Comparison of ENCODE assay signal across 23 cellular contexts in the genomic region with DNA sequence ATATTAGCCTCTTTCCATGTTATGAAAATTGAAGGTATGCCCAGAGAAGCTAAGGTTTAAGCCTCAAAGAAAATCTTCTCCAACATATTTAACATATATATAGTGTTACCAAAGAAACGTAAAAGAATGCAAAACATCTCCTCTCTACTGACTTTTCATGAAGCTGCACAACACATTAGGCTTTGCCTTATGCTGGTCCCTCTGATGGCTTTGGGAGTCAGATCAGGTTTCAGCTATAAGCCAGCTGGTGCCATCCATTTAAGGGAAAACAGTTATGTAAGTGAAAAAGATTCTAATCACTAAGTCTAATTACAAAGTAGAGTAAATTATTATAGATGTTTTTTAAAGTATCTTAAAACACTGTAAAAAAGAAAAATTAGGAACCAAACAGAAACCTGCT.
DNase-seq lines count a peak whose midpoint lies in the region; ATAC-seq, FAIRE-seq and TF ChIP-seq lines count a peak whose summit lies in the region.
"Had no signal": no experiment of that assay in that cellular context is flagged by ENCODE, and none has a peak within 500 bp of the region (broad histone marks: within the 10 kb centered on the region; RNA-seq: fewer than 3 reads in every experiment).

No MANE protein-coding gene starts in this region.

- ATAC-seq in K562: no peak
- ATAC-seq in GM18909 (IDR thresholded peaks at IDR 0.05; ENCODE audit: poor library complexity, unreplicated experiment): no peak
- no peak for ATAC-seq in gastrocnemius medialis
- ATAC-seq: body of pancreas; left lung; natural killer cell treated with Interleukin-12 subunit alpha and Interleukin-12 subunit beta and Interleukin-15 and Interleukin-18, amount 100 ng/mL, for 72 hours; T-helper 17 cell had no signal

- peaks cover 0 to 31% of the 10 kb centered on the region in 2 experiments; a peak in 2 of 5 replicates for H3K4me1 ChIP-seq in K562 (replicated peaks in 1 of 2; ENCODE audit: control insufficient read depth in 2 of 2, insufficient read depth in 2 of 2, low read length in 2 of 2)
- no peaks in the 10 kb centered on the region for H3K4me1 ChIP-seq in gastrocnemius medialis
- H3K4me1 ChIP-seq: body of pancreas, colonic mucosa, left lung had no signal

- TF ChIP-seq POLR2A in K562 (conservative IDR thresholded peaks at IDR 0.05) (no peak), gastrocnemius medialis (IDR thresholded peaks at IDR 0.05) (no peak)

- peaks cover 2% of the 10 kb centered on the region; the same call in 1 of the 3 replicates for H3K36me3 ChIP-seq in K562 (ENCODE audit: control insufficient read depth, insufficient read depth, low read length)
- no peaks in the 10 kb centered on the region for H3K36me3 ChIP-seq in gastrocnemius medialis
- H3K36me3 ChIP-seq: colonic mucosa, left lung, thoracic aorta had no signal

- H3K27ac ChIP-seq in K562 (ENCODE audit: extremely low read depth, low read depth, low read length): no peak overlapping the region
- H3K27ac ChIP-seq in gastrocnemius medialis: no peak overlapping the region
- H3K27ac ChIP-seq: body of pancreas, C4-2B, colonic mucosa, left lung, thoracic aorta had no signal

- no TSS peak for BruUV-seq in K562 (replicated peaks; lab: Mats Ljungman, UMichigan)

- no peaks in the 10 kb centered on the region for H3K27me3 ChIP-seq in K562 (ENCODE audit: control insufficient read depth in 2 of 2, insufficient read depth in 2 of 2, low read length in 2 of 2)
- H3K27me3 ChIP-seq in gastrocnemius medialis: no peaks in the 10 kb centered on the region
- H3K27me3 ChIP-seq: body of pancreas, colonic mucosa, left lung had no signal

- intact Hi-C loops in K562 (cut with micrococcal nuclease) (no loop called here), gastrocnemius medialis (cut with DNase I; ENCODE audit: low total_unique reads) (no loop called here)

- no peak for TF ChIP-seq EP300 in K562 (IDR thresholded peaks at IDR 0.05; ENCODE audit: low read length)

- H2AFZ ChIP-seq in K562 (ENCODE audit: low read depth, low read length): peak overlapping the region; percentile 89

- H3K79me2 ChIP-seq in K562 (ENCODE audit: control insufficient read depth, insufficient read depth, low read length): no peaks in the 10 kb centered on the region

- no peak for FAIRE-seq in K562 (lab: Jason Lieb, UNC)
- FAIRE-seq: GM12891 had no signal

- CTCF ChIA-PET in AG04449 (lab: Yijun Ruan, JAX) (no interaction called here), K562 (lab: Yijun Ruan, JAX; ENCODE audit: low intra/inter-chr PET ratio) (no interaction called here)

- H3K9me3 ChIP-seq in K562 (replicated peaks; ENCODE audit: control insufficient read depth, insufficient read depth, low read depth, low read length) (no peaks in the 10 kb centered on the region), gastrocnemius medialis (no peaks in the 10 kb centered on the region)
- H3K9me3 ChIP-seq: body of pancreas, colonic mucosa, left lung, thoracic aorta had no signal

- no peaks in the 10 kb centered on the region for H4K20me1 ChIP-seq in K562 (replicated peaks; ENCODE audit: control insufficient read depth, insufficient read depth, low read length)

- H3K4me3 ChIP-seq in AG04449 (ENCODE audit: low read depth, low read length): no peak overlapping the region
- no peak overlapping the region for H3K4me3 ChIP-seq in K562
- no peak overlapping the region for H3K4me3 ChIP-seq in gastrocnemius medialis
- H3K4me3 ChIP-seq: body of pancreas, colonic mucosa, left lung, thoracic aorta had no signal

- no peak for TF ChIP-seq CTCF in AG04449 (IDR thresholded peaks at IDR 0.05; ENCODE audit: insufficient read depth, low read length, missing control alignments)
- no peak for TF ChIP-seq CTCF in K562 (IDR thresholded peaks at IDR 0.05 in 2 of 3, conservative IDR thresholded peaks at IDR 0.05 in 1 of 3; ENCODE audit: insufficient read depth in 2 of 3, low read depth in 1 of 3, low read length in 3 of 3)
- no peak for TF ChIP-seq CTCF in gastrocnemius medialis (IDR thresholded peaks at IDR 0.05 in 4 of 5, conservative IDR thresholded peaks at IDR 0.05 in 1 of 5)

- no peaks in the 10 kb centered on the region for H3K9me1 ChIP-seq in K562 (ENCODE audit: control insufficient read depth, insufficient read depth, low read length)

- no peak for TF ChIP-seq RAD21 in K562 (CRISPR knock-in tag; conservative IDR thresholded peaks at IDR 0.05 in 1 of 2, IDR thresholded peaks at IDR 0.05 in 1 of 2)

- POLR2A ChIA-PET in AG04449 (lab: Yijun Ruan, JAX) (no interaction called here), K562 (lab: Yijun Ruan, JAX) (interaction anchor here (0.6 kb wide), 1 partner anchor 32 kb away, joined by 3 read pairs; no protein-coding TSS in a partner anchor)

- in situ Hi-C loops in K562 (cut with MboI) (no loop called here), gastrocnemius medialis (cut with MboI; ENCODE audit: low sequenced_read_pairs in 4 of 4) (no loop called here)

- H3K4me2 ChIP-seq in K562 (ENCODE audit: insufficient read depth, low read length): no peak overlapping the region

- 30% methylated on average over 1 of the region's 1 CpG for WGBS in K562 (ENCODE audit: insufficient coverage, low coverage, missing lambda C conversion rate)

- no peak overlapping the region for H3K9ac ChIP-seq in K562 (ENCODE audit: insufficient read depth in 1 of 2, low read depth in 2 of 2, low read length in 2 of 2)

- peak; percentile 31 for DNase-seq in AG04449 (ENCODE audit: low read depth, low spot score)
- DNase-seq in NCI-H1092 (lab: John Stamatoyannopoulos, UW): peak; percentile 19
- DNase-seq in NCI-H446 (lab: John Stamatoyannopoulos, UW): peak; percentile 77 to 82
- DNase-seq in K562 (ENCODE audit: extremely low read depth in 1 of 4, low spot score in 3 of 4): no peak
- DNase-seq in gastrocnemius medialis: no peak
- DNase-seq in GM03348 (ENCODE audit: low spot score): no peak
- no peak for DNase-seq in GOT3 (lab: John Stamatoyannopoulos, UW)
- DNase-seq: ACHN; activated CD4-positive, alpha-beta T cell treated with anti-CD3 and anti-CD28 coated beads, Interleukin-2, amount 50 U/mL, for 1 hour; activated naive CD8-positive, alpha-beta T cell treated with anti-CD3 and anti-CD28 coated beads for 36 hours; body of pancreas; colonic mucosa; left lung; NCI-H510A; OCI-M1; SIG-M5; stimulated activated naive CD4-positive, alpha-beta T cell; T-helper 17 cell had no signal

TF ChIP-seq in K562, 482 proteins besides CTCF, POLR2A, EP300 and RAD21 (continues in another document):
- TF ChIP-seq ELF1 (tag; IDR thresholded peaks at IDR 0.05) (no peak), HMGN3 (IDR thresholded peaks at IDR 0.05; ENCODE audit: borderline replicate concordance, extremely low read depth, insufficient read length, low read depth, low read length) (no peak), PPARD (CRISPR knock-in tag; IDR thresholded peaks at IDR 0.05) (no peak), DIDO1 (tag; IDR thresholded peaks at IDR 0.05; ENCODE audit: low read depth) (no peak), RBM22 (IDR thresholded peaks at IDR 0.05; ENCODE audit: low read depth, low read length, poor library complexity, severe bottlenecking) (no peak), RREB1 (CRISPR knock-in tag; IDR thresholded peaks at IDR 0.05) (no peak), ZNF311 (CRISPR knock-in tag; IDR thresholded peaks at IDR 0.05) (no peak), CBX5 (IDR thresholded peaks at IDR 0.05; ENCODE audit: borderline replicate concordance, low read depth) (no peak), NFE2 (IDR thresholded peaks at IDR 0.05; ENCODE audit: low read depth) (no peak)
- TF ChIP-seq, protein P1, sequence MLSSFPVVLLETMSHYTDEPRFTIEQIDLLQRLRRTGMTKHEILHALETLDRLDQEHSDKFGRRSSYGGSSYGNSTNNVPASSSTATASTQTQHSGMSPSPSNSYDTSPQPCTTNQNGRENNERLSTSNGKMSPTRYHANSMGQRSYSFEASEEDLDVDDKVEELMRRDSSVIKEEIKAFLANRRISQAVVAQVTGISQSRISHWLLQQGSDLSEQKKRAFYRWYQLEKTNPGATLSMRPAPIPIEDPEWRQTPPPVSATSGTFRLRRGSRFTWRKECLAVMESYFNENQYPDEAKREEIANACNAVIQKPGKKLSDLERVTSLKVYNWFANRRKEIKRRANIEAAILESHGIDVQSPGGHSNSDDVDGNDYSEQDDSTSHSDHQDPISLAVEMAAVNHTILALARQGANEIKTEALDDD (IDR thresholded peaks at IDR 0.05): no peak

Comparison
In these comparisons a context has a peak if more than half of its experiments do, and no peak if none do; other contexts are left out.
1. DNase-seq: peak in AG04449 (single experiment), NCI-H1092 (single experiment) and NCI-H446 (2 of 2); none in K562 (0 of 4), gastrocnemius medialis (0 of 2), GM03348 (single experiment) and GOT3 (single experiment).